19 cellular contexts compared by ENCODE assay signal in genomic region chr3:143835312-143835711, GRCh38.
"Had no signal": no experiment of that assay in that cellular context is flagged by ENCODE, and none has a peak within 500 bp of the region (broad histone marks: within the 10 kb centered on the region; RNA-seq: fewer than 3 reads in every experiment).

No MANE protein-coding gene starts in this region.

- H3K4me1 ChIP-seq: colonic mucosa had no signal

- H2AFZ ChIP-seq: hepatocyte had no signal

- H3K4me3 Mint-ChIP-seq: naive B cell, neural crest cell had no signal

- H3K27me3 ChIP-seq: colonic mucosa, esophagus squamous epithelium, gastroesophageal sphincter, hepatocyte, ovary, right atrium auricular region, sigmoid colon had no signal

- H3K4me2 ChIP-seq: hepatocyte had no signal

- H3K9me3 Mint-ChIP-seq: naive B cell, neural crest cell had no signal

- H3K27ac ChIP-seq: colonic mucosa, esophagus squamous epithelium, gastroesophageal sphincter, hepatocyte, left ventricle myocardium inferior, lower lobe of right lung, ovary, right atrium auricular region, sigmoid colon, skin epidermis had no signal

- H3K27me3 Mint-ChIP-seq: naive B cell had no signal

- H3K36me3 ChIP-seq: colonic mucosa, esophagus squamous epithelium, gastroesophageal sphincter, left ventricle myocardium inferior, lower lobe of right lung, ovary, right atrium auricular region, sigmoid colon had no signal

- H3K9me3 ChIP-seq: colonic mucosa, esophagus squamous epithelium, gastroesophageal sphincter, left ventricle myocardium inferior, lower lobe of right lung, ovary, right atrium auricular region, sigmoid colon had no signal

- H3K4me3 ChIP-seq: colonic mucosa, esophagus squamous epithelium, gastroesophageal sphincter, hepatocyte, left ventricle myocardium inferior, lower lobe of right lung, ovary, right atrium auricular region, sigmoid colon, skin epidermis had no signal

- H3K4me1 Mint-ChIP-seq: neural crest cell had no signal

- ATAC-seq: gastroesophageal sphincter, left cardiac atrium, lower lobe of right lung had no signal

- DNase-seq: colonic mucosa; dermis blood vessel endothelial cell; esophagus squamous epithelium; foreskin fibroblast; kidney; left cardiac atrium; left ventricle myocardium inferior; lower lobe of right lung; mesenchymal stem cell; naive B cell; ovary; sigmoid colon; stimulated activated naive CD4-positive, alpha-beta T cell treated with Interleukin-2 at 50 U/mL for 16 hours; trophoblast cell had no signal

- H3K79me2 ChIP-seq: hepatocyte had no signal
